In the genomic region with DNA sequence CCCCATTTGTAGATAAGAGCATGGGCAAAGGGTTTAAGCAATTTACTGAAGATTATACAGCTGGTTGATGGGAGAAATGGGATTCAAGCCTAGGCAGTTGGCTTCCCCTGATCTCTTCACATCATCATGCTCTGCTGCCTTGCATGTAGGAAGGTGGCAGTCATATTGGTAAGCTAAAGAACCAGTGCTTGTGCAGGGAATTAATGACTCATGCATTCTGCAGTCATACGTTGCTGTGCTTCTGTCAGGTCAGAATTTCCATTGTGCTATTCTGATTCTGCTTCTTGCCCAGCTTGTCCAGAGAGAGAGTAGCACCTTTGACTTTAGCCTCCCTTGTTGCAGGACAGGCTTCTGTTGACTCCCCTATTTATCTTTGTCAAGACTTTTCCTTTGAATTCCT, we compare ENCODE assay signal across 8 cellular contexts.
A peak's percentile ranks its signal among the peaks of the same experiment; 100 is the strongest.
DNase-seq lines count a peak whose midpoint lies in the region; ATAC-seq and TF ChIP-seq lines count a peak whose summit lies in the region.
"Not testable (repeated sequence)": the region's sequence is repeated elsewhere in the genome, so short reads cannot be mapped to it uniquely, and the experiment has no call there.

No MANE protein-coding gene starts in this region.

- not testable (repeated sequence) for H3K36me3 Mint-ChIP-seq in activated CD4-positive, alpha-beta T cell treated with anti-CD3 and anti-CD28 coated beads for 36 hours (ENCODE audit: low read depth); activated naive CD4-positive, alpha-beta T cell treated with anti-CD3 and anti-CD28 coated beads for 36 hours (ENCODE audit: low read depth)

- not testable (repeated sequence) for H3K9me3 Mint-ChIP-seq in activated CD4-positive, alpha-beta T cell treated with anti-CD3 and anti-CD28 coated beads for 36 hours (ENCODE audit: low read depth); activated naive CD4-positive, alpha-beta T cell treated with anti-CD3 and anti-CD28 coated beads for 36 hours

- intact Hi-C loops in activated CD4-positive, alpha-beta T cell treated with anti-CD3 and anti-CD28 coated beads for 36 hours (cut with DNase I, micrococcal nuclease); activated naive CD4-positive, alpha-beta T cell treated with anti-CD3 and anti-CD28 coated beads for 36 hours (cut with micrococcal nuclease): not testable (repeated sequence)

- POLR2A ChIA-PET in activated CD4-positive, alpha-beta T cell treated with anti-CD3 and anti-CD28 coated beads for 36 hours (lab: Charles Lee) = not testable (repeated sequence)

- DNase-seq in activated CD4-positive, alpha-beta T cell treated with anti-CD3 and anti-CD28 coated beads for 36 hours = peak; percentile 19
- not testable (repeated sequence) for DNase-seq in activated naive CD4-positive, alpha-beta T cell treated with anti-CD3 and anti-CD28 coated beads for 36 hours; omental fat pad (ENCODE audit: low spot score)

- H3K27ac Mint-ChIP-seq in activated CD4-positive, alpha-beta T cell treated with anti-CD3 and anti-CD28 coated beads for 36 hours = not testable (repeated sequence)
- H3K27ac Mint-ChIP-seq in activated naive CD4-positive, alpha-beta T cell treated with anti-CD3 and anti-CD28 coated beads for 36 hours = peak overlapping the region; percentile 71

- CTCF ChIA-PET in activated CD4-positive, alpha-beta T cell treated with anti-CD3 and anti-CD28 coated beads for 36 hours (lab: Charles Lee) = not testable (repeated sequence)
- CTCF ChIA-PET in activated naive CD4-positive, alpha-beta T cell treated with anti-CD3 and anti-CD28 coated beads for 36 hours (lab: Charles Lee) = interaction anchor here (0.6 kb wide), 1 partner anchor 111 kb away, joined by 3 read pairs; no protein-coding TSS in a partner anchor

- H3K27me3 Mint-ChIP-seq in activated CD4-positive, alpha-beta T cell treated with anti-CD3 and anti-CD28 coated beads for 36 hours; activated naive CD4-positive, alpha-beta T cell treated with anti-CD3 and anti-CD28 coated beads for 36 hours (ENCODE audit: low read depth): not testable (repeated sequence)

- peak; percentile 60 for ATAC-seq in GM18502 (IDR thresholded peaks at IDR 0.05; ENCODE audit: poor library complexity, unreplicated experiment)
- ATAC-seq in GM19025 (IDR thresholded peaks at IDR 0.05; ENCODE audit: low read depth, unreplicated experiment) = peak; percentile 52
- peak; percentile 77 for ATAC-seq in HG02588 (IDR thresholded peaks at IDR 0.05; ENCODE audit: unreplicated experiment)
- ATAC-seq in HG03135 (IDR thresholded peaks at IDR 0.05; ENCODE audit: unreplicated experiment) = peak; percentile 52
- peak; percentile 60 for ATAC-seq in HG03469 (IDR thresholded peaks at IDR 0.05; ENCODE audit: unreplicated experiment)
- peak; percentile 92 for ATAC-seq in activated CD4-positive, alpha-beta T cell treated with anti-CD3 and anti-CD28 coated beads for 36 hours
- peak; percentile 78 for ATAC-seq in omental fat pad (ENCODE audit: low FRiP score)

- not testable (repeated sequence) for H3K4me3 Mint-ChIP-seq in activated CD4-positive, alpha-beta T cell treated with anti-CD3 and anti-CD28 coated beads for 36 hours; activated naive CD4-positive, alpha-beta T cell treated with anti-CD3 and anti-CD28 coated beads for 36 hours

- H3K4me1 Mint-ChIP-seq in activated CD4-positive, alpha-beta T cell treated with anti-CD3 and anti-CD28 coated beads for 36 hours; activated naive CD4-positive, alpha-beta T cell treated with anti-CD3 and anti-CD28 coated beads for 36 hours (ENCODE audit: low read depth): not testable (repeated sequence)

- TF ChIP-seq CTCF in omental fat pad (IDR thresholded peaks at IDR 0.05) = not testable (repeated sequence)
